In genomic region chr3:42300778-42301177, GRCh38 we compare ENCODE assay signal across 38 cellular contexts. TPM values are rescaled to one million over a fixed set of nuclear protein-coding genes. Genes with fewer than 3 reads are reported as not detected.
"Had no signal": no experiment of that assay in that cellular context is flagged by ENCODE, and none has a peak within 500 bp of the region (broad histone marks: within the 10 kb centered on the region; RNA-seq: fewer than 3 reads in every experiment).

No MANE protein-coding gene starts in this region.

- ATAC-seq: activated T-cell treated with anti-CD3 and anti-CD28 coated beads, Interleukin-2, amount 50 U/mL, for 4 hours; activated T-cell treated with anti-CD3 and anti-CD28 coated beads, Interleukin-2, amount 50 U/mL, for 72 hours; activated T-helper 17 cell treated with anti-CD3 and anti-CD28 coated beads, Interleukin-2, amount 50 U/mL, for 72 hours; body of pancreas had no signal

- H3K4me3 Mint-ChIP-seq: activated B cell treated with CpG ODN at 0.5 μM for 24 hours; activated CD4-positive, alpha-beta memory T cell treated with anti-CD3 and anti-CD28 coated beads for 36 hours; activated CD4-positive, alpha-beta T cell treated with anti-CD3 and anti-CD28 coated beads, Interleukin-2, amount 10 ng/mL, durations not matched to agents 24 days and 14 days; activated naive CD8-positive, alpha-beta T cell treated with anti-CD3 and anti-CD28 coated beads, Interleukin-2, amount 10 ng/mL, durations not matched to agents 7 days and 5 days; activated T-cell treated with anti-CD3 and anti-CD28 coated beads, Interleukin-2, amount 50 U/mL, for 4 hours; activated T-cell treated with anti-CD3 and anti-CD28 coated beads, Interleukin-2, amount 50 U/mL, for 72 hours; activated T-helper 1 cell treated with anti-CD3 and anti-CD28 coated beads, Interleukin-12 subunit alpha, Interleukin-12 subunit beta, Interleukin-2, Interleukin-4 antibody, amounts not matched to agents 30 ng/mL and 10 ng/mL and 1 ng/mL, durations not matched to agents 14 hours and 24 hours and 36 hours; activated T-helper 17 cell treated with anti-CD3 and anti-CD28 coated beads, Interleukin-2, amount 50 U/mL, for 72 hours; central memory CD8-positive, alpha-beta T cell; T-helper 1 cell treated with Interleukin-12 subunit alpha and Interleukin-12 subunit beta and Interleukin-4 antibody, amounts not matched to agents 30 μg/mL and 1 μg/mL, for 36 hours; T-helper 2 cell treated with Interferon-gamma antibody and Interleukin-4, amounts not matched to agents 5 μg/mL and 100 μg/mL, for 36 hours had no signal

- DNase-seq: activated B cell treated with CpG ODN at 0.5 μM for 24 hours; activated CD4-positive, alpha-beta T cell treated with anti-CD3 and anti-CD28 coated beads for 4 hours; activated CD4-positive, alpha-beta T cell treated with anti-CD3 and anti-CD28 coated beads, Interleukin-2, amount 50 U/mL, for 4 hours; activated CD4-positive, CD25-positive, alpha-beta regulatory T cell treated with anti-CD3 and anti-CD28 coated beads, Interleukin-2, amount 50 U/mL, for 72 hours; activated CD8-positive, alpha-beta memory T cell treated with anti-CD3 and anti-CD28 coated beads, Interleukin-2, amount 50 U/mL, for 4 hours; activated effector memory CD4-positive, alpha-beta T cell treated with anti-CD3 and anti-CD28 coated beads, Interleukin-2, amount 50 U/mL, for 16 hours; activated gamma-delta T cell treated with Interleukin-2 at 50 U/mL for 16 hours; activated naive CD4-positive, alpha-beta T cell treated with anti-CD3 and anti-CD28 coated beads, Interleukin-2, amount 50 U/mL, for 16 hours; activated naive CD4-positive, alpha-beta T cell treated with Interleukin-2 at 50 U/mL for 16 hours; activated T-cell treated with anti-CD3 and anti-CD28 coated beads for 4 hours; activated T-cell treated with anti-CD3 and anti-CD28 coated beads, Interleukin-2, amount 50 U/mL, for 1 hour; activated T-cell treated with anti-CD3 and anti-CD28 coated beads, Interleukin-2, amount 50 U/mL, for 4 hours; activated T-cell treated with anti-CD3 and anti-CD28 coated beads, Interleukin-2, amount 50 U/mL, for 72 hours; amniotic stem cell; aorta; caudate nucleus; cerebellar nuclear complex; SW 1271; T-helper 1 cell; T-helper 9 cell had no signal

- H3K27ac Mint-ChIP-seq: activated B cell treated with CpG ODN at 0.5 μM for 24 hours; activated CD4-positive, alpha-beta memory T cell treated with anti-CD3 and anti-CD28 coated beads for 36 hours; activated CD4-positive, alpha-beta T cell treated with anti-CD3 and anti-CD28 coated beads, Interleukin-2, amount 10 ng/mL, durations not matched to agents 24 days and 14 days; activated naive CD4-positive, alpha-beta T cell treated with anti-CD3 and anti-CD28 coated beads, Interleukin-2, amount 50 U/mL, for 72 hours; activated naive CD8-positive, alpha-beta T cell treated with anti-CD3 and anti-CD28 coated beads, Interleukin-2, amount 10 ng/mL, durations not matched to agents 7 days and 5 days; activated T-cell treated with anti-CD3 and anti-CD28 coated beads, Interleukin-2, amount 50 U/mL, for 72 hours; activated T-helper 1 cell treated with anti-CD3 and anti-CD28 coated beads, Interleukin-12 subunit alpha, Interleukin-12 subunit beta, Interleukin-2, Interleukin-4 antibody, amounts not matched to agents 30 ng/mL and 10 ng/mL and 1 ng/mL, durations not matched to agents 14 hours and 24 hours and 36 hours; activated T-helper 17 cell treated with anti-CD3 and anti-CD28 coated beads, Interleukin-2, amount 50 U/mL, for 72 hours; T-helper 1 cell treated with Interleukin-12 subunit alpha and Interleukin-12 subunit beta and Interleukin-4 antibody, amounts not matched to agents 30 μg/mL and 1 μg/mL, for 36 hours; T-helper 2 cell treated with Interferon-gamma antibody and Interleukin-4, amounts not matched to agents 5 μg/mL and 100 μg/mL, for 36 hours had no signal

- H3K4me1 Mint-ChIP-seq: activated T-helper 17 cell treated with anti-CD3 and anti-CD28 coated beads, Interleukin-2, amount 50 U/mL, for 72 hours; central memory CD8-positive, alpha-beta T cell had no signal

- H3K27me3 ChIP-seq: body of pancreas, brain microvascular endothelial cell, breast epithelium had no signal

- H3K27ac ChIP-seq: adrenal gland, body of pancreas, brain microvascular endothelial cell, breast epithelium, cardiac muscle cell, VCaP had no signal

- FAIRE-seq: astrocyte, TTC549 had no signal

- H3K36me3 Mint-ChIP-seq: activated CD4-positive, alpha-beta memory T cell treated with anti-CD3 and anti-CD28 coated beads for 36 hours; activated naive CD4-positive, alpha-beta T cell treated with anti-CD3 and anti-CD28 coated beads, Interleukin-2, amount 50 U/mL, for 72 hours; activated naive CD8-positive, alpha-beta T cell treated with anti-CD3 and anti-CD28 coated beads, Interleukin-2, amount 10 ng/mL, durations not matched to agents 7 days and 5 days had no signal

- H3K4me1 ChIP-seq: adrenal gland, body of pancreas, breast epithelium had no signal

- H3K36me3 ChIP-seq: adrenal gland, brain microvascular endothelial cell, breast epithelium, cardiac muscle cell had no signal

- H3K9me3 Mint-ChIP-seq: activated CD4-positive, alpha-beta memory T cell treated with anti-CD3 and anti-CD28 coated beads for 36 hours; activated T-cell treated with anti-CD3 and anti-CD28 coated beads, Interleukin-2, amount 50 U/mL, for 4 hours; activated T-helper 1 cell treated with anti-CD3 and anti-CD28 coated beads, Interleukin-12 subunit alpha, Interleukin-12 subunit beta, Interleukin-2, Interleukin-4 antibody, amounts not matched to agents 30 ng/mL and 10 ng/mL and 1 ng/mL, durations not matched to agents 14 hours and 24 hours and 36 hours; central memory CD8-positive, alpha-beta T cell; T-helper 1 cell treated with Interleukin-12 subunit alpha and Interleukin-12 subunit beta and Interleukin-4 antibody, amounts not matched to agents 30 μg/mL and 1 μg/mL, for 36 hours; T-helper 2 cell treated with Interferon-gamma antibody and Interleukin-4, amounts not matched to agents 5 μg/mL and 100 μg/mL, for 36 hours had no signal

- H3K9me3 ChIP-seq: adrenal gland, body of pancreas, breast epithelium had no signal

- H3K4me3 ChIP-seq: adrenal gland, body of pancreas, breast epithelium, cardiac muscle cell had no signal

RNA-seq across cellular contexts. Expression of gene CCK, which starts 34.8 kb away (rescaled TPM):
- total RNA-seq: activated B cell treated with CpG ODN at 0.5 μM for 24 hours; activated CD4-positive, alpha-beta memory T cell treated with anti-CD3 and anti-CD28 coated beads for 36 hours; activated CD4-positive, alpha-beta T cell treated with anti-CD3 and anti-CD28 coated beads, Interleukin-2, amount 10 ng/mL, durations not matched to agents 24 days and 14 days; activated CD8-positive, alpha-beta memory T cell treated with anti-CD3 and anti-CD28 coated beads for 36 hours; activated naive CD4-positive, alpha-beta T cell treated with anti-CD3 and anti-CD28 coated beads, Interleukin-2, amount 50 U/mL, for 72 hours; activated naive CD8-positive, alpha-beta T cell treated with anti-CD3 and anti-CD28 coated beads, Interleukin-2, amount 10 ng/mL, durations not matched to agents 7 days and 5 days; activated T-cell treated with anti-CD3 and anti-CD28 coated beads, Interleukin-2, amount 50 U/mL, for 4 hours; activated T-cell treated with anti-CD3 and anti-CD28 coated beads, Interleukin-2, amount 50 U/mL, for 72 hours; activated T-helper 1 cell treated with anti-CD3 and anti-CD28 coated beads, Interleukin-12 subunit alpha, Interleukin-12 subunit beta, Interleukin-2, Interleukin-4 antibody, amounts not matched to agents 30 ng/mL and 10 ng/mL and 1 ng/mL, durations not matched to agents 14 hours and 24 hours and 36 hours; activated T-helper 17 cell treated with anti-CD3 and anti-CD28 coated beads, Interleukin-2, amount 50 U/mL, for 72 hours; aorta; astrocyte; body of pancreas; breast epithelium; cardiac muscle cell had no signal
- polyA plus RNA-seq: cardiac muscle cell had no signal
